8 cellular contexts compared by ENCODE assay signal in genomic region chr12:113146999-113147398, GRCh38. TPM values are rescaled to one million over a fixed set of nuclear protein-coding genes. Genes with fewer than 3 reads are reported as not detected.
"Had no signal": no experiment of that assay in that cellular context is flagged by ENCODE, and none has a peak within 500 bp of the region (broad histone marks: within the 10 kb centered on the region; RNA-seq: fewer than 3 reads in every experiment).

No MANE protein-coding gene starts in this region.

- H3K4me3 ChIP-seq: GM23248, K562 had no signal

- DNase-seq: GM23248, GOT3, H9, HCEC 1CT, IMR-90, Kasumi-1, KG1 had no signal

- H3K27ac ChIP-seq: GM23248 had no signal

RNA-seq across cellular contexts. Expression of gene CFAP73, which starts 2.5 kb away (rescaled TPM):
- total RNA-seq: GM23248, H9, IMR-90, K562 had no signal

RNA-seq across cellular contexts. Expression of gene RASAL1, which starts 11.4 kb away (rescaled TPM):
- total RNA-seq: GM23248, IMR-90 had no signal
